ENCODE assay signal across 21 cellular contexts in the genomic region with DNA sequence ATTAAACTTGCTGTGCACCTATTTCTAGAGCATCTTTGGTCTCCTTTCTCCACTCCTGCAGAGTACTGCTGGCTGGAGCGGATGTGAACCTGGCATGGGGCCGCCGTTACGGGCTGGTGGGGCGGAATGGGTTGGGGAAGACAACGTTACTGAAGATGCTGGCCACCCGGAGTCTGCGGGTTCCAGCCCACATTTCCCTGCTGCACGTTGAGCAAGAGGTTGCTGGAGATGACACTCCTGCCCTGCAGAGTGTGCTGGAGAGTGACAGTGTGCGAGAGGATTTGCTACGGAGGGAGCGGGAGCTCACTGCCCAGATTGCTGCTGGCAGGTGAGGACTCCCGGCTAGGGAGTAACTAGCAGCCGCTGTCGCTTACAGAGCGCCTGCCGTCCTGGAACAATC. TPM values are rescaled to one million over a fixed set of nuclear protein-coding genes. Genes with fewer than 3 reads are reported as not detected.
A peak's percentile ranks its signal among the peaks of the same experiment; 100 is the strongest.
DNase-seq lines count a peak whose midpoint lies in the region; ATAC-seq and TF ChIP-seq lines count a peak whose summit lies in the region.
"Had no signal": no experiment of that assay in that cellular context is flagged by ENCODE, and none has a peak within 500 bp of the region (broad histone marks: within the 10 kb centered on the region; RNA-seq: fewer than 3 reads in every experiment).

No MANE protein-coding gene starts in this region.

- H3K4me1 Mint-ChIP-seq in CD4-positive, alpha-beta memory T cell: peaks cover 26 to 47% (median 36%) of the 10 kb centered on the region in 4 donors
- H3K4me1 Mint-ChIP-seq in naive thymus-derived CD8-positive, alpha-beta T cell: peaks cover 22 to 54% (median 37%) of the 10 kb centered on the region in 4 donors

- no peaks in the 10 kb centered on the region for H3K9me3 Mint-ChIP-seq in CD4-positive, alpha-beta memory T cell
- no peaks in the 10 kb centered on the region for H3K9me3 Mint-ChIP-seq in naive thymus-derived CD8-positive, alpha-beta T cell
- H3K9me3 Mint-ChIP-seq: effector memory CD8-positive, alpha-beta T cell had no signal

- no peaks in the 10 kb centered on the region for H3K27me3 ChIP-seq in CD4-positive, alpha-beta memory T cell (ENCODE audit: insufficient read depth, low read length)
- H3K27me3 ChIP-seq in adrenal gland: no peaks in the 10 kb centered on the region
- H3K27me3 ChIP-seq: BE2C, left lung, SJCRH30 had no signal

- H3K4me1 ChIP-seq in CD4-positive, alpha-beta memory T cell (ENCODE audit: insufficient read depth, low read length): peaks cover 30% of the 10 kb centered on the region
- peaks cover 24 to 52% of the 10 kb centered on the region in 2 donors for H3K4me1 ChIP-seq in adrenal gland (replicated peaks in 1 of 2)

- TF ChIP-seq POLR2A in adrenal gland (IDR thresholded peaks at IDR 0.05): no peak
- TF ChIP-seq POLR2A in lower leg skin (IDR thresholded peaks at IDR 0.05): no peak

- peaks cover 33 to 83% of the 10 kb centered on the region in 2 donors for H3K36me3 Mint-ChIP-seq in CD4-positive, alpha-beta memory T cell
- H3K36me3 Mint-ChIP-seq in naive thymus-derived CD8-positive, alpha-beta T cell: peaks cover 0 to 67% (median 3%) of the 10 kb centered on the region in 3 donors

- peak overlapping the region in 1 of 7 donors; percentile 52 for H3K27ac Mint-ChIP-seq in CD4-positive, alpha-beta memory T cell
- H3K27ac Mint-ChIP-seq in naive thymus-derived CD8-positive, alpha-beta T cell: peak overlapping the region in 3 of 10 donors; percentile 28 to 44 (median 41)
- H3K27ac Mint-ChIP-seq: effector memory CD8-positive, alpha-beta T cell had no signal

- H3K4me3 Mint-ChIP-seq in CD4-positive, alpha-beta memory T cell: peak overlapping the region in 7 of 8 donors; percentile 0 to 98 (median 30)
- peak overlapping the region in 9 of 10 donors; percentile 11 to 99 (median 68) for H3K4me3 Mint-ChIP-seq in naive thymus-derived CD8-positive, alpha-beta T cell

- no peak overlapping the region for H3K27ac ChIP-seq in CD4-positive, alpha-beta memory T cell (ENCODE audit: low read depth, low read length)
- H3K27ac ChIP-seq in adrenal gland: peak overlapping the region in 3 of 5 donors; percentile 87 to 92 (median 92)
- H3K27ac ChIP-seq: 22Rv1, left lung, SJCRH30 had no signal

- intact Hi-C loops in CD4-positive, alpha-beta memory T cell (cut with micrococcal nuclease): loop anchor here (5.0 kb wide), 4 partner anchors 39 to 551 kb away; partner anchors contain the start of genes ABCC5, CLCN2, KLHL24 and POLR2H
- intact Hi-C loops in adrenal gland (cut with DNase I): no loop called here
- intact Hi-C loops in lower leg skin (cut with DNase I; ENCODE audit: low total_unique reads): no loop called here

- WGBS in adrenal gland, 4 donors: 47 to 68% (median 57%) methylated on average over 17 of the region's 17 CpGs
- WGBS in lower leg skin, 2 donors: 79% methylated on average over 17 of the region's 17 CpGs

- H3K9me3 ChIP-seq in CD4-positive, alpha-beta memory T cell (ENCODE audit: control insufficient read depth in 1 of 2, low read length in 2 of 2): no peaks in the 10 kb centered on the region
- H3K9me3 ChIP-seq in adrenal gland (replicated peaks in 1 of 3): no peaks in the 10 kb centered on the region
- H3K9me3 ChIP-seq: BE2C, left lung, SJCRH30 had no signal

- no peak for ATAC-seq in naive thymus-derived CD8-positive, alpha-beta T cell
- no peak for ATAC-seq in GM18519 (IDR thresholded peaks at IDR 0.05; ENCODE audit: low FRiP score, unreplicated experiment)
- ATAC-seq: effector memory CD8-positive, alpha-beta T cell; left lung; PC-3 had no signal

- no peaks in the 10 kb centered on the region for H3K27me3 Mint-ChIP-seq in CD4-positive, alpha-beta memory T cell
- H3K27me3 Mint-ChIP-seq in naive thymus-derived CD8-positive, alpha-beta T cell: no peaks in the 10 kb centered on the region
- H3K27me3 Mint-ChIP-seq: effector memory CD8-positive, alpha-beta T cell had no signal

- peak in 2 of 6 experiments; percentile 15 to 16 for TF ChIP-seq CTCF in adrenal gland (IDR thresholded peaks at IDR 0.05)
- no peak for TF ChIP-seq CTCF in lower leg skin (IDR thresholded peaks at IDR 0.05)

- DNase-seq in NCI-H526 (lab: John Stamatoyannopoulos, UW) (peak; percentile 13 to 58), NCI-H526 treated with DMSO at 0.1 percent for 48 hours (lab: John Stamatoyannopoulos, UW) (no peak), adrenal gland (peak in 5 of 7 donors; percentile 54 to 81 (median 58)), lower leg skin (ENCODE audit: low spot score in 2 of 2) (no peak), HuH-7 (ENCODE audit: low spot score) (no peak)
- DNase-seq in CD4-positive, alpha-beta memory T cell: no peak
- DNase-seq in naive thymus-derived CD8-positive, alpha-beta T cell: no peak
- DNase-seq: anterior cingulate cortex; BE2C; effector memory CD8-positive, alpha-beta T cell; left lung; NCI-H187 treated with DMSO at 0.1 percent for 48 hours; NCI-H2227 treated with DMSO at 0.1 percent for 48 hours; PC-3; SJCRH30; substantia nigra had no signal

- H3K36me3 ChIP-seq in CD4-positive, alpha-beta memory T cell (ENCODE audit: insufficient read depth, low read length): peaks cover 60% of the 10 kb centered on the region
- H3K36me3 ChIP-seq in adrenal gland (replicated peaks in 1 of 2): peaks cover 0 to 75% of the 10 kb centered on the region in 2 donors

- CTCF ChIA-PET in CD4-positive, alpha-beta memory T cell (lab: Charles Lee; ENCODE audit: partially characterized antibody): interaction anchor here (1.3 kb wide), 1 partner anchor 62 kb away, joined by 4 read pairs; the partner anchor contains the start of gene EEF1AKMT4

- POLR2A ChIA-PET in CD4-positive, alpha-beta memory T cell (lab: Charles Lee; ENCODE audit: partially characterized antibody): interaction anchor here (1.0 kb wide), 1 partner anchor 15 kb away, joined by 3 read pairs; no protein-coding TSS in a partner anchor
- POLR2A ChIA-PET in naive thymus-derived CD8-positive, alpha-beta T cell (lab: Charles Lee): interaction anchor here (1.3 kb wide), 1 partner anchor 53 kb away, joined by 4 read pairs; the partner anchor contains the start of gene EIF2B5

- no peak overlapping the region for H3K4me3 ChIP-seq in CD4-positive, alpha-beta memory T cell (ENCODE audit: low read length in 2 of 2)
- H3K4me3 ChIP-seq in adrenal gland (peak overlapping the region in 1 of 4 donors; percentile 61), lower leg skin (ENCODE audit: low read depth, poor library complexity, severe bottlenecking) (no peak overlapping the region)
- H3K4me3 ChIP-seq: SJCRH30 had no signal

RNA-seq across cellular contexts. Expression of gene ABCF3, which starts 2.1 kb away (rescaled TPM):
- 100 to 1,000 TPM; 122 to 124 TPM for total RNA-seq in CD4-positive, alpha-beta memory T cell
- polyA plus RNA-seq in CD4-positive, alpha-beta memory T cell: 10 to 100 TPM; 32.0 to 55.1 TPM
- total RNA-seq in adrenal gland (100 to 1,000 TPM; 123 to 292 (median 182) TPM), lower leg skin (10 to 100 TPM; 47.6 to 62.9 (median 53.6) TPM)
- 100 to 1,000 TPM; 189 to 353 (median 289) TPM for polyA plus RNA-seq in adrenal gland
- total RNA-seq in naive thymus-derived CD8-positive, alpha-beta T cell: 100 to 1,000 TPM; 126 to 128 TPM
- polyA plus RNA-seq in naive thymus-derived CD8-positive, alpha-beta T cell: 10 to 100 TPM; 35.2 to 56.3 (median 37.6) TPM

RNA-seq across cellular contexts. Expression of gene AP2M1, which starts 13.4 kb away (rescaled TPM):
- total RNA-seq in CD4-positive, alpha-beta memory T cell: 100 to 1,000 TPM; 206 to 208 TPM
- 100 to 1,000 TPM; 254 to 312 TPM for polyA plus RNA-seq in CD4-positive, alpha-beta memory T cell
- total RNA-seq in adrenal gland (100 to 1,000 TPM; 305 to 700 (median 595) TPM), lower leg skin (100 to 1,000 TPM; 109 to 168 (median 122) TPM)
- polyA plus RNA-seq in adrenal gland: 100 to 1,000 TPM; 250 to 882 (median 362) TPM
- total RNA-seq in naive thymus-derived CD8-positive, alpha-beta T cell: 100 to 1,000 TPM; 181 to 193 TPM
- polyA plus RNA-seq in naive thymus-derived CD8-positive, alpha-beta T cell: 100 to 1,000 TPM; 210 to 271 (median 234) TPM

RNA-seq across cellular contexts. Expression of gene DVL3, which starts 32.9 kb away (rescaled TPM):
- total RNA-seq in CD4-positive, alpha-beta memory T cell: 10 to 100 TPM; 43.3 to 46.4 TPM
- 10 to 100 TPM in 1 of 2 donors, 1 to 10 TPM in 1; 3.0 to 14.1 TPM for polyA plus RNA-seq in CD4-positive, alpha-beta memory T cell
- total RNA-seq in adrenal gland (10 to 100 TPM; 39.4 to 94.1 (median 65.6) TPM), lower leg skin (10 to 100 TPM; 37.9 to 81.9 (median 42.4) TPM)
- 10 to 100 TPM; 45.8 to 92.9 (median 69.8) TPM for polyA plus RNA-seq in adrenal gland
- total RNA-seq in naive thymus-derived CD8-positive, alpha-beta T cell: 10 to 100 TPM; 44.2 to 50.4 TPM
- polyA plus RNA-seq in naive thymus-derived CD8-positive, alpha-beta T cell: 10 to 100 TPM in 1 of 3 donors, 1 to 10 TPM in 2; 3.0 to 10.8 (median 9.1) TPM

RNA-seq across cellular contexts. Expression of gene VWA5B2, which starts 41.3 kb away (rescaled TPM):
- not detected for total RNA-seq in CD4-positive, alpha-beta memory T cell
- under 1 TPM in 1 of 2 donors, not detected in 1; 0.38 TPM for polyA plus RNA-seq in CD4-positive, alpha-beta memory T cell
- total RNA-seq in adrenal gland (100 to 1,000 TPM in 3 of 8 donors, 10 to 100 TPM in 5; 12.2 to 140 (median 65.8) TPM), lower leg skin (not detected)
- 1,000 to 10,000 TPM in 1 of 3 donors, 100 to 1,000 TPM in 1, 10 to 100 TPM in 1; 29.8 to 1,120 (median 268) TPM for polyA plus RNA-seq in adrenal gland
- under 1 TPM in 1 of 2 experiments, not detected in 1; 0.41 TPM for total RNA-seq in naive thymus-derived CD8-positive, alpha-beta T cell
- under 1 TPM in 2 of 3 donors, not detected in 1; 0.12 to 0.23 TPM for polyA plus RNA-seq in naive thymus-derived CD8-positive, alpha-beta T cell
- total RNA-seq: activated CD8-positive, alpha-beta memory T cell treated with anti-CD3 and anti-CD28 coated beads for 36 hours; myocyte; T-helper 2 cell treated with Interferon-gamma antibody and Interleukin-4, amounts not matched to agents 100 ng/mL and 5 ng/mL, for 36 hours had no signal

RNA-seq across cellular contexts. Expression of gene EIF2B5, which starts 52.9 kb away (rescaled TPM):
- total RNA-seq in CD4-positive, alpha-beta memory T cell: 10 to 100 TPM; 82.3 to 87.6 TPM
- polyA plus RNA-seq in CD4-positive, alpha-beta memory T cell: 10 to 100 TPM; 59.6 to 69.4 TPM
- total RNA-seq in adrenal gland (10 to 100 TPM; 19.1 to 44.2 (median 38.0) TPM), lower leg skin (10 to 100 TPM; 36.5 to 52.5 (median 40.1) TPM)
- 10 to 100 TPM; 45.9 to 56.1 (median 49.0) TPM for polyA plus RNA-seq in adrenal gland
- 10 to 100 TPM; 87.2 to 93.5 TPM for total RNA-seq in naive thymus-derived CD8-positive, alpha-beta T cell
- polyA plus RNA-seq in naive thymus-derived CD8-positive, alpha-beta T cell: 10 to 100 TPM; 45.8 to 66.6 (median 54.5) TPM

Comparison
In these comparisons a context has a peak if more than half of its experiments do, and no peak if none do; other contexts are left out.
1. DNase-seq: peak in NCI-H526 (2 of 2) and adrenal gland (5 of 7); none in NCI-H526 treated with DMSO at 0.1 percent for 48 hours (single experiment), CD4-positive, alpha-beta memory T cell (0 of 5), naive thymus-derived CD8-positive, alpha-beta T cell (0 of 10), lower leg skin (0 of 2) and HuH-7 (single experiment).